8 cellular contexts compared by ENCODE assay signal in genomic region chr14:67514203-67514607, GRCh38. TPM values are rescaled to one million over a fixed set of nuclear protein-coding genes. Genes with fewer than 3 reads are reported as not detected.
DNase-seq lines count a peak whose midpoint lies in the region; ATAC-seq and TF ChIP-seq lines count a peak whose summit lies in the region.

No MANE protein-coding gene starts in this region.

- peaks cover 35% of the 10 kb centered on the region for H3K4me1 Mint-ChIP-seq in central memory CD8-positive, alpha-beta T cell

- H3K4me3 ChIP-seq in A673 (ENCODE audit: low read depth, low read length, poor library complexity, severe bottlenecking) = peak overlapping the region; percentile 74
- H3K4me3 ChIP-seq in HUES48 (ENCODE audit: low read depth, low read length) = peak overlapping the region; percentile 66; the same call in 1 of the 2 replicates
- peak overlapping the region; percentile 94 for H3K4me3 ChIP-seq in mucosa of descending colon

- H3K27me3 ChIP-seq in A673 (replicated peaks; ENCODE audit: insufficient read depth, low read depth, low read length, poor library complexity) = peaks cover 9% of the 10 kb centered on the region
- H3K27me3 ChIP-seq in HUES48 (ENCODE audit: control insufficient read depth, insufficient read depth, low read length) = peaks cover 69% of the 10 kb centered on the region

- DNase-seq in A673 (ENCODE audit: low spot score) (no peak), mucosa of descending colon (peak; percentile 27 to 55 (median 52)), RPMI8226 (no peak), globus pallidus (ENCODE audit: low spot score) (no peak)
- no peak for DNase-seq in central memory CD8-positive, alpha-beta T cell (ENCODE audit: low spot score in 2 of 2)

- H3K27ac ChIP-seq in A673 (ENCODE audit: low read depth, low read length, poor library complexity, severe bottlenecking) (no peak overlapping the region), HUES48 (ENCODE audit: low read depth, low read length) (no peak overlapping the region)

- intact Hi-C loops in A673 (cut with micrococcal nuclease; ENCODE audit: unreplicated experiment) = no loop called here
- intact Hi-C loops in mucosa of descending colon (cut with DNase I, micrococcal nuclease) = no loop called here

- H3K27ac Mint-ChIP-seq in central memory CD8-positive, alpha-beta T cell (ENCODE audit: low read depth) = peak overlapping the region; percentile 93

- no peak overlapping the region for H3K9ac ChIP-seq in HUES48 (ENCODE audit: low read depth, low read length)

- POLR2A ChIA-PET in A673 (lab: Charles Lee; ENCODE audit: low non-redundant PET) = no interaction called here

- H3K4me3 Mint-ChIP-seq in central memory CD8-positive, alpha-beta T cell = peak overlapping the region; percentile 90

- H3K27me3 Mint-ChIP-seq in central memory CD8-positive, alpha-beta T cell = no peaks in the 10 kb centered on the region

- CTCF ChIA-PET in A673 (lab: Charles Lee) = interaction anchor here (0.6 to 1.2 kb wide), 2 partner anchors 9 to 13 kb away, joined by 3 to 4 read pairs; no protein-coding TSS in a partner anchor

- H3K36me3 ChIP-seq in A673 (ENCODE audit: insufficient read depth, low read length, poor library complexity, severe bottlenecking) = no peaks in the 10 kb centered on the region
- H3K36me3 ChIP-seq in HUES48 (ENCODE audit: control insufficient read depth, insufficient read depth, low read length) = no peaks in the 10 kb centered on the region
- no peaks in the 10 kb centered on the region for H3K36me3 ChIP-seq in mucosa of descending colon (ENCODE audit: low read depth)

- TF ChIP-seq CTCF in A673 (conservative IDR thresholded peaks at IDR 0.05; ENCODE audit: low read depth, low read length) (no peak), mucosa of descending colon (IDR thresholded peaks at IDR 0.05) (no peak)

- ATAC-seq in central memory CD8-positive, alpha-beta T cell (replicated peaks; ENCODE audit: extremely low read depth, poor library complexity, severe bottlenecking) = no peak
- ATAC-seq in mucosa of descending colon (peak; percentile 48), HG03521 (IDR thresholded peaks at IDR 0.05; ENCODE audit: unreplicated experiment) (no peak), HG02588 (IDR thresholded peaks at IDR 0.05; ENCODE audit: unreplicated experiment) (no peak)

- H3K4me1 ChIP-seq in A673 (ENCODE audit: insufficient read depth, low read length, poor library complexity, severe bottlenecking) (no peaks in the 10 kb centered on the region), HUES48 (ENCODE audit: control insufficient read depth, insufficient read depth, low read length) (no peaks in the 10 kb centered on the region), mucosa of descending colon (ENCODE audit: low read depth) (no peaks in the 10 kb centered on the region)

- no peaks in the 10 kb centered on the region for H3K36me3 Mint-ChIP-seq in central memory CD8-positive, alpha-beta T cell (ENCODE audit: insufficient read depth)

- no peaks in the 10 kb centered on the region for H3K9me3 Mint-ChIP-seq in central memory CD8-positive, alpha-beta T cell

- no TSS peak for BruUV-seq in A673 (replicated peaks; lab: Mats Ljungman, UMichigan)

- H3K9me3 ChIP-seq in A673 (ENCODE audit: low read depth, low read length, poor library complexity, severe bottlenecking) (no peaks in the 10 kb centered on the region), HUES48 (ENCODE audit: control insufficient read depth, insufficient read depth, low read length) (no peaks in the 10 kb centered on the region), mucosa of descending colon (no peaks in the 10 kb centered on the region)

RNA-seq across cellular contexts. Expression of gene PLEKHH1, which starts 18.9 kb away (rescaled TPM):
- 8.9 and 13.7 TPM in 2 replicates for total RNA-seq in A673 (2021)
- 100 to 1,000 TPM in 1 of 3 donors, 10 to 100 TPM in 2; 45.8 to 110 (median 61.5) TPM for total RNA-seq in mucosa of descending colon

RNA-seq across cellular contexts. Expression of gene TMEM229B, which starts 25.7 kb away (rescaled TPM):
- total RNA-seq in A673 (2021) (0.28 TPM in 1 of 2 replicates, not detected in the other), mucosa of descending colon (10 to 100 TPM in 2 of 3 donors, 1 to 10 TPM in 1; 4.8 to 12.6 (median 10.8) TPM)

Comparison
In these comparisons a context has a peak if more than half of its experiments do, and no peak if none do; other contexts are left out.
1. DNase-seq: peak in mucosa of descending colon (3 of 3); none in A673 (single experiment), central memory CD8-positive, alpha-beta T cell (0 of 2), RPMI8226 (single experiment) and globus pallidus (single experiment).
2. Peak in every context shown above with its lines, with median percentiles within 50 percentile points of each other: H3K4me3 ChIP-seq.